Comparison of ENCODE assay signal across 20 cellular contexts in the genomic region with DNA sequence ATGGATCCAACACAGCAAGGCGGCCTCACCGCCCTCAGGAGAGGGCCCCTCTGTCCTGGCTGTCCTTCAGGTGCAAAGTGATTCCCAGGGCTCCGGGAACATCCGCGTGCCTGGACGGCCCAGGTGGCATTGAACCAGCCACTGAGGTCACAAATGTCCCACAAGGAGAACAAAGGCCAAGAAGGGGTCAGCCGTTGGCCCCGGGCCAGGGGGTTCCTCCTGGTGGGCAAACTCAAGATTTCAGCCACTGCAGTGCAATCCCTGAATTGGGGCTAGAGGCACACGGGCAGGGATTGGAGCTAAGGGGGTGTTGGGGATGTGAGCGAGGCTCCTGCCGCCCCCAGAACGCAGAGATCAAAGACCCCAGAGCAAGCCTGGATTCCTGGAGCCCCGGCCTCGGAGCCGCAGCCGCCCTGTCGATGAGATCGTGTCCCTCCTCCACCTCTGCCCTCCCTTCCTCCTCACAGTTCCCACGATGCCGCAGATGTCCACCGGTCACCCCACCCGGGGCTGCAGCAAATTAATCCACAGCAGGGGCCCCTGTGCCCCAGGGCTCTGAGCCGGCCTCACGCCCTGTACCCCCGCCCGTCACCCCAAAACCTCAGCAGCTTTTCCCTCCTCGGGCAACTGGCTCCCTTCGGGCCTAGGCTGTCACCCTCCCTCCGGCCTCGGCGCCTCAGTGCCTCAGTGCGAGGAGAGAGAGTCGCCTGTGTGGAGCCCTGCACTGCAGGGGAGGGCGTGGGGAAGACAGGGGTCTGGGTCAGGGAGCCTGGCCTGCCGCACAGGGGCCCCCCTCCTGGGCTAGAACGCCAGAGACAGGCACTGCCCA. TPM values are rescaled to one million over a fixed set of nuclear protein-coding genes. Genes with fewer than 3 reads are reported as not detected.
"Had no signal": no experiment of that assay in that cellular context is flagged by ENCODE, and none has a peak within 500 bp of the region (broad histone marks: within the 10 kb centered on the region; RNA-seq: fewer than 3 reads in every experiment).

No MANE protein-coding gene starts in this region.

- ATAC-seq: activated CD8-positive, alpha-beta memory T cell treated with anti-CD3 and anti-CD28 coated beads, Interleukin-2, amount 10 ng/mL, durations not matched to agents 7 days and 5 days; mucosa of descending colon; pancreas; sciatic nerve; T-cell had no signal

- H3K9me3 Mint-ChIP-seq: activated CD4-positive, alpha-beta memory T cell treated with anti-CD3 and anti-CD28 coated beads, Interleukin-2, amount 10 ng/mL, durations not matched to agents 7 days and 5 days; memory B cell; naive B cell; T-cell had no signal

- H3K4me3 Mint-ChIP-seq: activated CD4-positive, alpha-beta memory T cell treated with anti-CD3 and anti-CD28 coated beads, Interleukin-2, amount 10 ng/mL, durations not matched to agents 7 days and 5 days; activated CD8-positive, alpha-beta memory T cell treated with anti-CD3 and anti-CD28 coated beads, Interleukin-2, amount 10 ng/mL, durations not matched to agents 7 days and 5 days; activated naive CD8-positive, alpha-beta T cell; memory B cell; naive B cell; T-cell had no signal

- H3K36me3 ChIP-seq: esophagus squamous epithelium, left ventricle myocardium inferior, neutrophil, pancreas had no signal

- H3K36me3 Mint-ChIP-seq: activated CD8-positive, alpha-beta memory T cell treated with anti-CD3 and anti-CD28 coated beads, Interleukin-2, amount 10 ng/mL, durations not matched to agents 7 days and 5 days; activated naive CD8-positive, alpha-beta T cell; memory B cell; T-cell had no signal

- FAIRE-seq: keratinocyte, pancreas had no signal

- H3K4me1 ChIP-seq: esophagus squamous epithelium, left ventricle myocardium inferior, pancreas had no signal

- H3K9me3 ChIP-seq: esophagus squamous epithelium, left ventricle myocardium inferior, mucosa of descending colon, neutrophil, pancreas had no signal

- H3K27ac Mint-ChIP-seq: activated CD4-positive, alpha-beta memory T cell treated with anti-CD3 and anti-CD28 coated beads, Interleukin-2, amount 10 ng/mL, durations not matched to agents 7 days and 5 days; activated CD8-positive, alpha-beta memory T cell treated with anti-CD3 and anti-CD28 coated beads, Interleukin-2, amount 10 ng/mL, durations not matched to agents 7 days and 5 days; activated naive CD8-positive, alpha-beta T cell; memory B cell; T-cell had no signal

- DNase-seq: activated CD4-positive, alpha-beta memory T cell treated with anti-CD3 and anti-CD28 coated beads, Interleukin-2, amount 10 ng/mL, durations not matched to agents 7 days and 5 days; activated CD4-positive, alpha-beta T cell treated with anti-CD3 and anti-CD28 coated beads for 48 hours; activated CD4-positive, CD25-positive, alpha-beta regulatory T cell; activated CD8-positive, alpha-beta memory T cell treated with anti-CD3 and anti-CD28 coated beads, Interleukin-2, amount 10 ng/mL, durations not matched to agents 7 days and 5 days; dermis blood vessel endothelial cell; effector memory CD4-positive, alpha-beta T cell; esophagus squamous epithelium; left ventricle myocardium inferior; naive B cell; stimulated activated CD4-positive, alpha-beta T cell treated with anti-CD3 and anti-CD28 coated beads, Interleukin-4, amount 100 ng/mL, for 4 hours; stimulated activated naive CD4-positive, alpha-beta T cell; T-cell had no signal

- H3K4me1 Mint-ChIP-seq: activated CD4-positive, alpha-beta memory T cell treated with anti-CD3 and anti-CD28 coated beads, Interleukin-2, amount 10 ng/mL, durations not matched to agents 7 days and 5 days; activated CD8-positive, alpha-beta memory T cell treated with anti-CD3 and anti-CD28 coated beads, Interleukin-2, amount 10 ng/mL, durations not matched to agents 7 days and 5 days; T-cell had no signal

- H3K4me3 ChIP-seq: esophagus squamous epithelium, left ventricle myocardium inferior, mucosa of descending colon, pancreas had no signal

- H3K27ac ChIP-seq: esophagus squamous epithelium, left ventricle myocardium inferior, neutrophil, pancreas had no signal

RNA-seq across cellular contexts. Expression of a gene that starts 56.7 kb away (rescaled TPM):
- total RNA-seq: activated CD4-positive, alpha-beta memory T cell treated with anti-CD3 and anti-CD28 coated beads, Interleukin-2, amount 10 ng/mL, durations not matched to agents 7 days and 5 days; activated CD8-positive, alpha-beta memory T cell treated with anti-CD3 and anti-CD28 coated beads, Interleukin-2, amount 10 ng/mL, durations not matched to agents 7 days and 5 days; esophagus squamous epithelium; fibroblast of villous mesenchyme; left ventricle myocardium inferior; sciatic nerve had no signal
- polyA plus RNA-seq: keratinocyte had no signal
